In the genomic region with DNA sequence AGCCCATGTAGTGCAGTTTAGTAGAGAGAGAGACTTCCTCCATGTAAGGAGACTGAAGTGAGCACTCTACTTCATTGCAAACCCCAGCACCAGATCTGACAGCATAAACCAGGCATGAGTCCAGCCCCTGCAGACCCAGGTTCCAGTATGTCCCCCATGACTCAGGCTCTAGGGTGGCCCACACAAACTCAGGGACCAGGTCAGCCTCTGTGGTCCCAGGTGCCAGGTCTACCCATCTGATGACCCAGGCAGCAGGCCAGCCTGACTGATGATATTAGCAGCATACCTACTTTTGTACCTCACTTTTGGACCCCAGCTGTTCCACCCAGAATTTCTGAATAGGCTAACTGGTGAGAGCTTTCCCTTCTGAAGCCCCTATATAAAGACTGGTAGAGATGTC, we compare ENCODE assay signal across 25 cellular contexts.
"Had no signal": no experiment of that assay in that cellular context is flagged by ENCODE, and none has a peak within 500 bp of the region (broad histone marks: within the 10 kb centered on the region; RNA-seq: fewer than 3 reads in every experiment).

No MANE protein-coding gene starts in this region.

- H3K4me3 ChIP-seq: ovary, psoas muscle, right lobe of liver, sigmoid colon, stomach, thoracic aorta, thyroid gland, tibial nerve, upper lobe of left lung, uterus had no signal

- H3K9ac ChIP-seq: parathyroid adenoma had no signal

- ATAC-seq: naive thymus-derived CD8-positive, alpha-beta T cell; natural killer cell treated with Interleukin-12 subunit alpha and Interleukin-12 subunit beta and Interleukin-15 and Interleukin-18, amount 100 ng/mL, for 72 hours; psoas muscle; right cardiac atrium; right lobe of liver; stimulated activated effector memory CD8-positive, alpha-beta T cell treated with anti-CD3 and anti-CD28 coated beads, Interleukin-12 subunit alpha, Interleukin-12 subunit beta, amount 100 ng/mL, for 72 hours; stimulated activated naive B cell treated with anti-CD40 and anti-IgM and Interleukin-4, amounts not matched to agents 10 μg/mL and 1 μg/mL and 100 μg/mL, for 72 hours had no signal

- H3K4me1 ChIP-seq: parathyroid adenoma, psoas muscle, right lobe of liver, sigmoid colon, stomach, thyroid gland, tibial nerve, upper lobe of left lung, uterus had no signal

- H2AFZ ChIP-seq: parathyroid adenoma had no signal

- H3K9me3 ChIP-seq: ovary, psoas muscle, right lobe of liver, stomach, thoracic aorta, thyroid gland, upper lobe of left lung, uterus had no signal

- H3K27ac ChIP-seq: ovary, parathyroid adenoma, psoas muscle, right lobe of liver, sigmoid colon, stomach, thoracic aorta, thyroid gland, tibial nerve, upper lobe of left lung, uterus had no signal

- H3K36me3 ChIP-seq: ovary, right lobe of liver, sigmoid colon, stomach, thoracic aorta, thyroid gland, tibial nerve, upper lobe of left lung, uterus had no signal

- H3K27me3 ChIP-seq: right lobe of liver, sigmoid colon, stomach, thyroid gland, tibial nerve, upper lobe of left lung, uterus had no signal

- DNase-seq: naive thymus-derived CD8-positive, alpha-beta T cell; nephron progenitor cell; occipital lobe; ovary; psoas muscle; right cardiac atrium; right lobe of liver; sigmoid colon; small intestine; stimulated activated CD4-positive, alpha-beta T cell treated with anti-CD3 and anti-CD28 coated beads, Interleukin-15, amount 100 ng/mL, for 24 hours; stimulated activated CD4-positive, alpha-beta T cell treated with anti-CD3 and anti-CD28 coated beads, Interleukin-2, amount 100 ng/mL, for 24 hours; stimulated activated CD4-positive, alpha-beta T cell treated with anti-CD3 and anti-CD28 coated beads, Interleukin-2, amount 100 ng/mL, for 48 hours; stimulated activated CD4-positive, alpha-beta T cell treated with anti-CD3 and anti-CD28 coated beads, Interleukin-4, amount 100 ng/mL, for 24 hours; stimulated activated naive B cell treated with anti-CD40 and anti-IgM and Interleukin-4, amounts not matched to agents 10 μg/mL and 1 μg/mL and 100 μg/mL, for 72 hours; stimulated activated naive CD4-positive, alpha-beta T cell treated with Interleukin-2 at 50 U/mL for 16 hours; stomach; thyroid gland; trophoblast cell; upper lobe of left lung; uterus had no signal
